1 cellular context compared by ENCODE assay signal in genomic region chr22:44155115-44155514, GRCh38.
TF ChIP-seq lines count a peak whose summit lies in the region.

No MANE protein-coding gene starts in this region.

TF ChIP-seq in H1, 55 proteins besides CTCF, POLR2A, EP300 and RAD21 (continued from another document):
- TF ChIP-seq CHD7 (IDR thresholded peaks at IDR 0.05; ENCODE audit: insufficient replicate concordance, low read length) = no peak
